ENCODE assay signal across 1 cellular context in genomic region chr4:78065514-78066192, GRCh38.
A peak's percentile ranks its signal among the peaks of the same experiment; 100 is the strongest.
TF ChIP-seq lines count a peak whose summit lies in the region.

No MANE protein-coding gene starts in this region.

TF ChIP-seq in HEK293, 187 proteins besides CTCF, POLR2A, EP300 and RAD21 (continued from another document):
- TF ChIP-seq OSR2 (tag by site-specific recombination; IDR thresholded peaks at IDR 0.05) (peak; percentile 81), FEZF1 (tag by site-specific recombination; IDR thresholded peaks at IDR 0.05) (peak; percentile 87), WT1 (tag by site-specific recombination; IDR thresholded peaks at IDR 0.05) (peak; percentile 60), HOXA7 (CRISPR knock-in tag; IDR thresholded peaks at IDR 0.05; ENCODE audit: borderline replicate concordance) (no peak), GLI2 (tag by site-specific recombination; IDR thresholded peaks at IDR 0.05; ENCODE audit: borderline replicate concordance, low read depth) (peak; percentile 51; the same call in 1 of the 2 replicates), ZNF624 (tag by site-specific recombination; IDR thresholded peaks at IDR 0.05) (no peak), PRDM6 (tag by site-specific recombination; IDR thresholded peaks at IDR 0.05) (peak; percentile 75), REST (tag by site-specific recombination; IDR thresholded peaks at IDR 0.05) (no peak), ZBTB8A (tag by site-specific recombination; IDR thresholded peaks at IDR 0.05) (peak; percentile 86), ZNF248 (tag by site-specific recombination; IDR thresholded peaks at IDR 0.05) (no peak), ZNF362 (tag by site-specific recombination; IDR thresholded peaks at IDR 0.05) (no peak), ZNF146 (tag by site-specific recombination; IDR thresholded peaks at IDR 0.05) (no peak), ZNF335 (tag by site-specific recombination; conservative IDR thresholded peaks at IDR 0.05) (no peak), ZEB2 (tag by site-specific recombination; IDR thresholded peaks at IDR 0.05) (0 out of 2 replicates have a peak, but pooled peaks have one; percentile 33), ZNF433 (tag by site-specific recombination; IDR thresholded peaks at IDR 0.05; ENCODE audit: low read depth) (no peak), MEIS1 (CRISPR knock-in tag; IDR thresholded peaks at IDR 0.05; ENCODE audit: borderline replicate concordance) (no peak)
- TF ChIP-seq, protein P1, sequence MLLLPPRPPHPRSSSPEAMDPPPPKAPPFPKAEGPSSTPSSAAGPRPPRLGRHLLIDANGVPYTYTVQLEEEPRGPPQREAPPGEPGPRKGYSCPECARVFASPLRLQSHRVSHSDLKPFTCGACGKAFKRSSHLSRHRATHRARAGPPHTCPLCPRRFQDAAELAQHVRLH (tag by site-specific recombination; IDR thresholded peaks at IDR 0.05) = no peak
- TF ChIP-seq, protein P2, sequence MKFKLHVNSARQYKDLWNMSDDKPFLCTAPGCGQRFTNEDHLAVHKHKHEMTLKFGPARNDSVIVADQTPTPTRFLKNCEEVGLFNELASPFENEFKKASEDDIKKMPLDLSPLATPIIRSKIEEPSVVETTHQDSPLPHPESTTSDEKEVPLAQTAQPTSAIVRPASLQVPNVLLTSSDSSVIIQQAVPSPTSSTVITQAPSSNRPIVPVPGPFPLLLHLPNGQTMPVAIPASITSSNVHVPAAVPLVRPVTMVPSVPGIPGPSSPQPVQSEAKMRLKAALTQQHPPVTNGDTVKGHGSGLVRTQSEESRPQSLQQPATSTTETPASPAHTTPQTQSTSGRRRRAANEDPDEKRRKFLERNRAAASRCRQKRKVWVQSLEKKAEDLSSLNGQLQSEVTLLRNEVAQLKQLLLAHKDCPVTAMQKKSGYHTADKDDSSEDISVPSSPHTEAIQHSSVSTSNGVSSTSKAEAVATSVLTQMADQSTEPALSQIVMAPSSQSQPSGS (tag by site-specific recombination; IDR thresholded peaks at IDR 0.05; ENCODE audit: low read depth) = no peak
